18 cellular contexts compared by ENCODE assay signal in the genomic region with DNA sequence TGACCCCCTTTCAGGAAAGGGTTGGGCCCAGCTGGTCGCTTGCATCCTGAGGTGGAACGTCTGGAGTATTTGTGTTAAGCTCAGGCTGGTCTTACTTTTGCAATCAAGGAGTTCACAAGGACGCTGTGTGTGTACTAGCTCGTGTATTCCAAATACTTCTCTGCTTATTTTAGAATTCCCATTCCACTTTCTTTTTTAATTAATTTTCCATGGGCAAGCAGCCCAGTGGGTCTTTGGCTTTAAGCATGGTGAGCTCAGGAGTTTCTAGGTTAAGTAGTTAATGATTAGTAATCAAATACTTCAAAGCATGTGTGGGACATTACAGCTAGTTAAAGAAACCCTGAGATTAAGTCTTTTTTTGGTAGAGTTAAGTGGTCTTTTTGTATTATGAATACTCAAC.
"Had no signal": no experiment of that assay in that cellular context is flagged by ENCODE, and none has a peak within 500 bp of the region (broad histone marks: within the 10 kb centered on the region; RNA-seq: fewer than 3 reads in every experiment).

No MANE protein-coding gene starts in this region.

- H3K4me1 Mint-ChIP-seq: immature natural killer cell, memory B cell had no signal

- ATAC-seq: effector memory CD8-positive, alpha-beta T cell; foreskin keratinocyte; left colon; natural killer cell treated with Interleukin-12 subunit alpha and Interleukin-12 subunit beta and Interleukin-15 and Interleukin-18, amount 100 ng/mL, for 72 hours had no signal

- DNase-seq: cerebellar nuclear complex; effector memory CD8-positive, alpha-beta T cell; erythroblast; foreskin keratinocyte; immature natural killer cell; left colon; lower lobe of right lung; occipital lobe; retina; small intestine; stimulated activated CD4-positive, alpha-beta T cell treated with anti-CD3 and anti-CD28 coated beads, Interleukin-12 subunit alpha, Interleukin-12 subunit beta, amount 100 ng/mL, for 4 hours; stimulated activated naive CD4-positive, alpha-beta T cell treated with Interleukin-2 at 50 U/mL for 16 hours had no signal

- H3K27ac Mint-ChIP-seq: dendritic cell treated with granulocyte-macrophage colony-stimulating factor and Interleukin-4, amounts not matched to agents 40 ng/mL and 50 ng/mL, for 4 days; effector memory CD8-positive, alpha-beta T cell; immature natural killer cell; memory B cell; mesothelial cell of epicardium; natural killer cell treated with Interleukin-12 subunit alpha and Interleukin-12 subunit beta and Interleukin-15 and Interleukin-18, amount 100 ng/mL, for 72 hours had no signal

- H3K4me1 ChIP-seq: foreskin keratinocyte, parathyroid adenoma, prostate gland had no signal

- H3K9me3 Mint-ChIP-seq: dendritic cell treated with granulocyte-macrophage colony-stimulating factor and Interleukin-4, amounts not matched to agents 40 ng/mL and 50 ng/mL, for 4 days; effector memory CD8-positive, alpha-beta T cell; immature natural killer cell; memory B cell; mesothelial cell of epicardium; natural killer cell treated with Interleukin-12 subunit alpha and Interleukin-12 subunit beta and Interleukin-15 and Interleukin-18, amount 100 ng/mL, for 72 hours had no signal

- H3K36me3 ChIP-seq: prostate gland had no signal

- H3K36me3 Mint-ChIP-seq: immature natural killer cell; memory B cell; mesothelial cell of epicardium; natural killer cell treated with Interleukin-12 subunit alpha and Interleukin-12 subunit beta and Interleukin-15 and Interleukin-18, amount 100 ng/mL, for 72 hours had no signal

- H3K9me3 ChIP-seq: lower lobe of right lung, prostate gland had no signal

- H3K27ac ChIP-seq: foreskin keratinocyte, lower lobe of right lung, parathyroid adenoma, prostate gland had no signal

- H3K4me3 ChIP-seq: lower lobe of right lung, prostate gland had no signal

- H3K27me3 ChIP-seq: foreskin keratinocyte had no signal

- H3K4me3 Mint-ChIP-seq: dendritic cell treated with granulocyte-macrophage colony-stimulating factor and Interleukin-4, amounts not matched to agents 40 ng/mL and 50 ng/mL, for 4 days; effector memory CD8-positive, alpha-beta T cell; immature natural killer cell; memory B cell; mesothelial cell of epicardium; natural killer cell treated with Interleukin-12 subunit alpha and Interleukin-12 subunit beta and Interleukin-15 and Interleukin-18, amount 100 ng/mL, for 72 hours had no signal
